Comparison of ENCODE assay signal across 1 cellular context in the genomic region with DNA sequence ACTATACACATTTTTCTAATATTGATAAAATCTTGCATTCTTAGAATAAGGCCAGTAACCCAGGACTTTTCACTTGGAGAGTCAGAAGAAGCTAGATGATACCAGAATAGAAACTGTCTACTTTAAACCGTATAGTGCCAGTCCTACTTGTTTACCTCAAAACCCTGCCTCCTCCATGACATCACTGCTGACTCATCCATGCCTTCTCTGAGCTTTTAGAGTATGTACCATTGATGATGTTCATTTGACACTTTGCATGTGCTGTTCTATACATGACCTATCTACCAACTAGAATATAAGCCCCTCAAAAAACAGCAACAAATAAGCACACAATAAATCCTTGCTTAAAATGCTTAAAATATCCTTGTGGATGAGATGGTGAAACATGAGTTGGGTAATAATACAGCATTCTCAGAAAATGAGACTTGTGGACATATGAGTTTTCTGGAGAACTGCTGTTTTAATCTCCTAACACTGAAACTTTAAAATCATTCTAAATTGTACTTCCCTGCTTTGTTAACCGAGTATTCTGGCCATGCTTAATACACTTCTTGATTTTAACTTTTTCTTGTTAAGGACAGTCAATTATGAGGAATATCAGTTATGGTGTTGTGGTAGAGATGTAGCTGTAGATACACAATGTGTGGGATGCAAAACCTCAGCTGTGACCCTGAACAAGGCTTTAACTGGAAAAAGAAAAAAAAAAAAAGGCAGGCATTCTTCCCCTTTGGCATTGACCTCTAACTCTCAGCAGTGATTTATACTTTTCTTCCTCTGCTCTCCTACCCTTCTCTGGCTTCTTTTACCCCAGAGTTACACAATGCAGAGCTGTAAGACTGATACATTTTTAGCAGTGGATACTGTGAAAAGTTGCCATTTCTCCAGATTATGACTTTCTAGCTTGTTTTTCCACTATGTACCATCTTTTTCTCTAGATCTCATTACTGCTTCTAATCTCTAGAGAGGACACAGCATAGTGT.
TF ChIP-seq lines count a peak whose summit lies in the region.

No MANE protein-coding gene starts in this region.

TF ChIP-seq in endothelial cell of umbilical vein, 7 proteins besides CTCF, POLR2A, EP300 and RAD21:
- TF ChIP-seq JUN (IDR thresholded peaks at IDR 0.05; ENCODE audit: borderline replicate concordance, insufficient read depth, insufficient read length, low read depth) (peak; percentile 76), FOS (IDR thresholded peaks at IDR 0.05; ENCODE audit: borderline replicate concordance, insufficient read depth, low read length) (peak; percentile 83), POLR2AphosphoS5 (IDR thresholded peaks at IDR 0.05; ENCODE audit: insufficient read depth, low read depth, low read length) (no peak), EZH2 (IDR thresholded peaks at IDR 0.05; ENCODE audit: borderline replicate concordance, low read depth, low read length, severe bottlenecking) (no peak), GATA2 (IDR thresholded peaks at IDR 0.05; ENCODE audit: insufficient read depth, insufficient read length, low read depth, low read length) (no peak), MYC (IDR thresholded peaks at IDR 0.05; ENCODE audit: low read depth, low read length) (no peak)
- TF ChIP-seq, protein P1, sequence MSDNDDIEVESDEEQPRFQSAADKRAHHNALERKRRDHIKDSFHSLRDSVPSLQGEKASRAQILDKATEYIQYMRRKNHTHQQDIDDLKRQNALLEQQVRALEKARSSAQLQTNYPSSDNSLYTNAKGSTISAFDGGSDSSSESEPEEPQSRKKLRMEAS (IDR thresholded peaks at IDR 0.05; ENCODE audit: insufficient read depth, insufficient read length): no peak
